8 cellular contexts compared by ENCODE assay signal in genomic region chr5:1666812-1667588, GRCh38.
DNase-seq lines count a peak whose midpoint lies in the region; ATAC-seq lines count a peak whose summit lies in the region.

No MANE protein-coding gene starts in this region.

- no peaks in the 10 kb centered on the region for H3K36me3 Mint-ChIP-seq in activated naive CD4-positive, alpha-beta T cell treated with anti-CD3 and anti-CD28 coated beads, Interleukin-2, amount 10 ng/mL, durations not matched to agents 7 days and 5 days

- DNase-seq in DMS153 (lab: John Stamatoyannopoulos, UW) (peak; percentile 51), DMS153 treated with DMSO at 0.1 percent for 48 hours (lab: John Stamatoyannopoulos, UW; ENCODE audit: unreplicated experiment) (no peak), NCI-H2107 (lab: John Stamatoyannopoulos, UW) (peak; percentile 49), left ventricle myocardium superior (peak; percentile 55), epidermal melanocyte (ENCODE audit: insufficient read length, low spot score) (no peak)
- peak; percentile 60 for DNase-seq in activated naive CD4-positive, alpha-beta T cell treated with anti-CD3 and anti-CD28 coated beads, Interleukin-2, amount 10 ng/mL, durations not matched to agents 7 days and 5 days
- DNase-seq in stimulated activated CD4-positive, alpha-beta T cell treated with anti-CD3 and anti-CD28 coated beads, Interleukin-2, amount 100 ng/mL, for 48 hours: peak; percentile 35 to 64

- H3K9me3 Mint-ChIP-seq in activated naive CD4-positive, alpha-beta T cell treated with anti-CD3 and anti-CD28 coated beads, Interleukin-2, amount 10 ng/mL, durations not matched to agents 7 days and 5 days: no peaks in the 10 kb centered on the region

- no peak overlapping the region for H3K4me3 Mint-ChIP-seq in activated naive CD4-positive, alpha-beta T cell treated with anti-CD3 and anti-CD28 coated beads, Interleukin-2, amount 10 ng/mL, durations not matched to agents 7 days and 5 days

- H3K4me1 Mint-ChIP-seq in activated naive CD4-positive, alpha-beta T cell treated with anti-CD3 and anti-CD28 coated beads, Interleukin-2, amount 10 ng/mL, durations not matched to agents 7 days and 5 days: peaks cover 8% of the 10 kb centered on the region

- H3K27ac Mint-ChIP-seq in activated naive CD4-positive, alpha-beta T cell treated with anti-CD3 and anti-CD28 coated beads, Interleukin-2, amount 10 ng/mL, durations not matched to agents 7 days and 5 days: no peak overlapping the region

- peak; percentile 71 for ATAC-seq in left ventricle myocardium superior
- ATAC-seq in GM18519 (IDR thresholded peaks at IDR 0.05; ENCODE audit: low FRiP score, unreplicated experiment): no peak

- intact Hi-C loops in left ventricle myocardium superior (cut with micrococcal nuclease): no loop called here

- H3K27me3 Mint-ChIP-seq in activated naive CD4-positive, alpha-beta T cell treated with anti-CD3 and anti-CD28 coated beads, Interleukin-2, amount 10 ng/mL, durations not matched to agents 7 days and 5 days: peaks cover 72% of the 10 kb centered on the region

- CTCF ChIA-PET in activated naive CD4-positive, alpha-beta T cell treated with anti-CD3 and anti-CD28 coated beads, Interleukin-2, amount 10 ng/mL, durations not matched to agents 7 days and 5 days (lab: Charles Lee): interaction anchor here (0.6 kb wide), 1 partner anchor 22 kb away, joined by 3 read pairs; no protein-coding TSS in a partner anchor

Comparison
In these comparisons a context has a peak if more than half of its experiments do, and no peak if none do; other contexts are left out.
1. DNase-seq: peak in DMS153 (single experiment), NCI-H2107 (single experiment), activated naive CD4-positive, alpha-beta T cell treated with anti-CD3 and anti-CD28 coated beads, Interleukin-2, amount 10 ng/mL, durations not matched to agents 7 days and 5 days (single experiment), left ventricle myocardium superior (single experiment) and stimulated activated CD4-positive, alpha-beta T cell treated with anti-CD3 and anti-CD28 coated beads, Interleukin-2, amount 100 ng/mL, for 48 hours (2 of 2); none in DMS153 treated with DMSO at 0.1 percent for 48 hours (single experiment) and epidermal melanocyte (single experiment).